8 cellular contexts compared by ENCODE assay signal in the genomic region with DNA sequence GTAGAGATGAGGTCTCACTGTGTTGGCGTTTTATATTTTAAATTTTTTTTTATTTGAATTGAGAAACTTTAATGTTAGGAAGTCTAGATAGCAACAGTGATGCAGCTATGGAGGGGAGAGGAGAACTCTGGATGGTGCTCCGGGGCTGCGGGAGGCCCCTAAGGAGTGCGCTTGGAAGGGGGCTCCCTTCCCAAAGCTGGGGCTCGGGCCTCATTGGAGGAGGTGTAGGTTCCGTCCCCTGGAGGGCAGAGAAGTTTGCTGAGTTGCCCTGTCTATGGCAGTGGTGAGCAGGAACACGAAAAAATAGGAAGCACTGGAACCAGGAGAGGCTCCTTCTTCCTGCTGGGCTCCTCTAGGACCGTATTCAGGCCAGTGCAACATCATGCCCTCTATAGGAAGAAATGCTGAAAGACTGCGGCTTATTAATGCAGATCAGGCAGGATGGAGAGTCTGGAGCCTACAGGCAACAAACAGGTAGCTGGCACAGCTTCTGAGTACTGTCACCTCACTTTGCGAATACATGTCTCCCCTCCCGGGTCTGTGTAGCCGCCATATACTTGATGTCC. TPM values are rescaled to one million over a fixed set of nuclear protein-coding genes. Genes with fewer than 3 reads are reported as not detected.
DNase-seq lines count a peak whose midpoint lies in the region; ATAC-seq and TF ChIP-seq lines count a peak whose summit lies in the region.

No MANE protein-coding gene starts in this region.

- H3K36me3 ChIP-seq in lower lobe of right lung: no peaks in the 10 kb centered on the region
- H3K36me3 ChIP-seq in tibial nerve: no peaks in the 10 kb centered on the region
- H3K36me3 ChIP-seq in Karpas-422 (ENCODE audit: insufficient read depth, low read length): no peaks in the 10 kb centered on the region
- H3K36me3 ChIP-seq in body of pancreas (replicated peaks in 1 of 2; ENCODE audit: insufficient read depth in 1 of 2, low read depth in 2 of 2): no peaks in the 10 kb centered on the region

- TF ChIP-seq POLR2A in tibial nerve (IDR thresholded peaks at IDR 0.05) (no peak), body of pancreas (IDR thresholded peaks at IDR 0.05) (no peak)

- H3K9me3 ChIP-seq in lower lobe of right lung: no peaks in the 10 kb centered on the region
- H3K9me3 ChIP-seq in tibial nerve: peaks cover 0 to 2% (median 0%) of the 10 kb centered on the region in 4 donors
- H3K9me3 ChIP-seq in Karpas-422 (ENCODE audit: low read length): no peaks in the 10 kb centered on the region
- no peaks in the 10 kb centered on the region for H3K9me3 ChIP-seq in body of pancreas

- in situ Hi-C loops in Caki2 (cut with HindIII; ENCODE audit: low pct_unique_long_range_greater_than_20kb, low sequenced_read_pairs): no loop called here

- peak; percentile 33 to 51 for ATAC-seq in lower lobe of right lung
- ATAC-seq in body of pancreas: no peak

- no peak overlapping the region for H2AFZ ChIP-seq in Karpas-422 (ENCODE audit: low read length)

- no peak overlapping the region for H3K9ac ChIP-seq in Karpas-422 (ENCODE audit: low read length)

- H3K27me3 ChIP-seq in lower lobe of right lung (ENCODE audit: low read depth): no peaks in the 10 kb centered on the region
- no peaks in the 10 kb centered on the region for H3K27me3 ChIP-seq in tibial nerve
- H3K27me3 ChIP-seq in Karpas-422 (ENCODE audit: low read length): no peaks in the 10 kb centered on the region
- no peaks in the 10 kb centered on the region for H3K27me3 ChIP-seq in body of pancreas

- H3K79me2 ChIP-seq in Karpas-422 (ENCODE audit: low read length): no peaks in the 10 kb centered on the region

- no peak for TF ChIP-seq EP300 in tibial nerve (IDR thresholded peaks at IDR 0.05)

- H3K27ac ChIP-seq in lower lobe of right lung (no peak overlapping the region), tibial nerve (no peak overlapping the region), Karpas-422 (ENCODE audit: low read length) (no peak overlapping the region), body of pancreas (no peak overlapping the region)

- DNase-seq in Caki2 (ENCODE audit: low read depth) (peak; percentile 31), HT-29 (ENCODE audit: low spot score) (peak; percentile 85), astrocyte of the hippocampus (ENCODE audit: low read depth, low spot score) (peak; percentile 60), lower lobe of right lung (no peak), tibial nerve (ENCODE audit: low spot score in 2 of 2) (no peak), Karpas-422 (no peak), body of pancreas (no peak), T-helper 1 cell (no peak)

- H3K4me1 ChIP-seq in lower lobe of right lung: no peaks in the 10 kb centered on the region
- no peaks in the 10 kb centered on the region for H3K4me1 ChIP-seq in tibial nerve
- peaks cover 4% of the 10 kb centered on the region for H3K4me1 ChIP-seq in Karpas-422 (ENCODE audit: low read length)
- no peaks in the 10 kb centered on the region for H3K4me1 ChIP-seq in body of pancreas

- H3K4me3 ChIP-seq in lower lobe of right lung (no peak overlapping the region), tibial nerve (no peak overlapping the region), Karpas-422 (ENCODE audit: low read length) (no peak overlapping the region), body of pancreas (no peak overlapping the region)

- H4K20me1 ChIP-seq in Karpas-422 (ENCODE audit: insufficient read depth, low read depth, low read length): 0 out of 2 replicates have a peak, but pooled peaks cover 3% of the 10 kb centered on the region

- intact Hi-C loops in lower lobe of right lung (cut with DNase I) (no loop called here), body of pancreas (cut with DNase I) (no loop called here)

- no peaks in the 10 kb centered on the region for H3K9me2 ChIP-seq in Karpas-422 (replicated peaks; ENCODE audit: insufficient read depth, low read length)

- TF ChIP-seq CTCF in lower lobe of right lung (IDR thresholded peaks at IDR 0.05) (peak; percentile 18), tibial nerve (IDR thresholded peaks at IDR 0.05) (no peak), body of pancreas (IDR thresholded peaks at IDR 0.05) (peak in 1 of 7 experiments; percentile 23)

- WGBS in tibial nerve, 2 donors: 73 to 76% methylated on average over 12 of the region's 12 CpGs
- 74 to 75% methylated on average over 12 of the region's 12 CpGs for WGBS in body of pancreas, 2 donors

- no peak overlapping the region for H3K4me2 ChIP-seq in Karpas-422 (ENCODE audit: low read depth, low read length, poor library complexity, severe bottlenecking)

RNA-seq across cellular contexts. Expression of gene AHRR, which starts 16.1 kb away (rescaled TPM):
- total RNA-seq in Caki2 (2014; rRNA removed; shearing (Covaris generic); ENCODE audit: low replicate concordance): 0.09 and 5.2 TPM in 2 replicates
- total RNA-seq in HT-29 (2014; rRNA removed; shearing (Covaris generic)): 3.0 and 5.4 TPM in 2 replicates
- total RNA-seq in lower lobe of right lung (8.4 TPM), tibial nerve (1 to 10 TPM in 3 of 4 donors, not detected in 1; 1.0 to 4.8 (median 1.2) TPM), body of pancreas (under 1 TPM; 0.26 to 0.33 TPM)
- 2.5 and 2.6 TPM in 2 replicates for total RNA-seq in Karpas-422 (2014; rRNA removed; shearing (Covaris generic); ENCODE audit: low replicate concordance)

Comparison
In these comparisons a context has a peak if more than half of its experiments do, and no peak if none do; other contexts are left out.
1. DNase-seq: peak in Caki2 (single experiment), HT-29 (single experiment) and astrocyte of the hippocampus (single experiment); none in lower lobe of right lung (single experiment), tibial nerve (0 of 2), Karpas-422 (single experiment), body of pancreas (0 of 4) and T-helper 1 cell (0 of 5).